ENCODE assay signal across 21 cellular contexts in genomic region chr18:58025205-58025604, GRCh38. TPM values are rescaled to one million over a fixed set of nuclear protein-coding genes. Genes with fewer than 3 reads are reported as not detected.
DNase-seq lines count a peak whose midpoint lies in the region; ATAC-seq, FAIRE-seq and TF ChIP-seq lines count a peak whose summit lies in the region.
"Had no signal": no experiment of that assay in that cellular context is flagged by ENCODE, and none has a peak within 500 bp of the region (broad histone marks: within the 10 kb centered on the region; RNA-seq: fewer than 3 reads in every experiment).

No MANE protein-coding gene starts in this region.

- H3K9me3 ChIP-seq in A549 (no peaks in the 10 kb centered on the region), IMR-90 (ENCODE audit: control insufficient read depth, insufficient read depth, low read length) (no peaks in the 10 kb centered on the region), hepatocyte (ENCODE audit: low read depth) (no peaks in the 10 kb centered on the region)
- H3K9me3 ChIP-seq: BE2C, Caco-2 had no signal

- no peak overlapping the region for H3K23ac ChIP-seq in IMR-90 (ENCODE audit: low read depth, low read length)

- H3K79me1 ChIP-seq in IMR-90 (ENCODE audit: low read depth in 1 of 2, low read length in 2 of 2) = no peaks in the 10 kb centered on the region

- H3K9me1 ChIP-seq in IMR-90 (ENCODE audit: insufficient read depth, low read length) = no peaks in the 10 kb centered on the region

- H3K36me3 ChIP-seq in IMR-90 (ENCODE audit: control insufficient read depth, insufficient read depth, low read length) = no peaks in the 10 kb centered on the region
- no peaks in the 10 kb centered on the region for H3K36me3 ChIP-seq in bronchial epithelial cell (ENCODE audit: control insufficient read depth, insufficient read depth, low read length)
- H3K36me3 ChIP-seq in hepatocyte (replicated peaks; ENCODE audit: insufficient read depth, low read depth) = no peaks in the 10 kb centered on the region
- H3K36me3 ChIP-seq: BE2C had no signal

- H2BK15ac ChIP-seq in IMR-90 (ENCODE audit: low read depth, low read length) = no peak overlapping the region

- H2AFZ ChIP-seq in IMR-90 (replicated peaks; ENCODE audit: low read length, poor library complexity) (no peak overlapping the region), hepatocyte (no peak overlapping the region)
- H2AFZ ChIP-seq: GM23248 had no signal

- H3K4me1 ChIP-seq in A549 (peaks cover under 1% of the 10 kb centered on the region; the same call in 2 of the 3 replicates), IMR-90 (ENCODE audit: control insufficient read depth, insufficient read depth, low read length) (no peaks in the 10 kb centered on the region), hepatocyte (ENCODE audit: insufficient read depth) (peaks cover 42% of the 10 kb centered on the region)
- H3K4me1 ChIP-seq: BE2C had no signal

- no peak overlapping the region for H4K5ac ChIP-seq in IMR-90 (ENCODE audit: low read depth, low read length)

- TF ChIP-seq POLR2A in A549 (IDR thresholded peaks at IDR 0.05; ENCODE audit: low read length) = no peak
- TF ChIP-seq POLR2A in IMR-90 (IDR thresholded peaks at IDR 0.05; ENCODE audit: low read depth, low read length) = no peak

- no peak overlapping the region for H3K4ac ChIP-seq in IMR-90 (ENCODE audit: low read depth, low read length)

- no peaks in the 10 kb centered on the region for H3K9me2 ChIP-seq in hepatocyte (replicated peaks; ENCODE audit: insufficient read depth)

- no peak overlapping the region for H2BK5ac ChIP-seq in IMR-90 (ENCODE audit: low read depth, low read length, poor library complexity, severe bottlenecking)

- CTCF ChIA-PET in A549 (lab: Yijun Ruan, JAX) (interaction anchor here (0.8 kb wide), 1 partner anchor 18 kb away, joined by 3 read pairs; the partner anchor contains the start of gene NEDD4L), IMR-90 (lab: Yijun Ruan, JAX) (interaction anchor here (0.5 to 1.9 kb wide), 2 partner anchors 18 to 290 kb away, joined by 4 to 6 read pairs; partner anchors contain the start of gene NEDD4L)

- H3K27me3 ChIP-seq in IMR-90 (ENCODE audit: control insufficient read depth, insufficient read depth, low read length) = peaks cover 20% of the 10 kb centered on the region
- H3K27me3 ChIP-seq in bronchial epithelial cell (ENCODE audit: control insufficient read depth, insufficient read depth, low read length) = no peaks in the 10 kb centered on the region
- H3K27me3 ChIP-seq in hepatocyte = no peaks in the 10 kb centered on the region
- H3K27me3 ChIP-seq: BE2C had no signal

- no peak for TF ChIP-seq RAD21 in A549 (conservative IDR thresholded peaks at IDR 0.05 in 1 of 2, IDR thresholded peaks at IDR 0.05 in 1 of 2)
- no peak for TF ChIP-seq RAD21 in IMR-90 (IDR thresholded peaks at IDR 0.05; ENCODE audit: low read length)

- no TSS peak for BruUV-seq in IMR-90 (replicated peaks; lab: Mats Ljungman, UMichigan)

- H3K9ac ChIP-seq in IMR-90 (ENCODE audit: low read depth, low read length) = no peak overlapping the region
- H3K9ac ChIP-seq: GM23248 had no signal

- TF ChIP-seq CTCF in A549 (IDR thresholded peaks at IDR 0.05) (no peak), IMR-90 (conservative IDR thresholded peaks at IDR 0.05; ENCODE audit: low read depth, low read length) (no peak), bronchial epithelial cell (IDR thresholded peaks at IDR 0.05; ENCODE audit: insufficient read depth, low read length, severe bottlenecking) (no peak), hepatocyte (IDR thresholded peaks at IDR 0.05; ENCODE audit: poor library complexity) (no peak)

- POLR2A ChIA-PET in A549 (lab: Yijun Ruan, JAX) = no interaction called here
- POLR2A ChIA-PET in IMR-90 (lab: Charles Lee; ENCODE audit: unreplicated experiment) = no interaction called here

- ATAC-seq in A549 (no peak), IMR-90 (ENCODE audit: low read depth) (no peak), GM19467 (IDR thresholded peaks at IDR 0.05; ENCODE audit: unreplicated experiment) (no peak), left colon (no peak), GM21526 (IDR thresholded peaks at IDR 0.05; ENCODE audit: low FRiP score, unreplicated experiment) (no peak)
- ATAC-seq: HCT116 had no signal

- H3K79me2 ChIP-seq in hepatocyte = no peaks in the 10 kb centered on the region

- no peak for TF ChIP-seq EP300 in A549 (IDR thresholded peaks at IDR 0.05)

- no peak overlapping the region for H3K14ac ChIP-seq in IMR-90 (replicated peaks; ENCODE audit: low read depth, low read length)

- H3K4me2 ChIP-seq in A549 = no peak overlapping the region
- no peak overlapping the region for H3K4me2 ChIP-seq in IMR-90 (ENCODE audit: low read depth, low read length)
- peak overlapping the region; percentile 0 for H3K4me2 ChIP-seq in hepatocyte

- no peak overlapping the region for H3K18ac ChIP-seq in IMR-90 (ENCODE audit: low read depth, low read length)

- H4K8ac ChIP-seq in IMR-90 (ENCODE audit: low read depth in 2 of 2, low read length in 2 of 2) = no peak overlapping the region

- no peak overlapping the region for H3K56ac ChIP-seq in IMR-90 (ENCODE audit: extremely low read depth, insufficient read depth, low read length)

- H4K91ac ChIP-seq in IMR-90 (ENCODE audit: insufficient read depth, low read depth, low read length) = no peak overlapping the region

- in situ Hi-C loops in IMR-90 (cut with MboI; ENCODE audit: low sequenced_read_pairs) = no loop called here

- no peak for FAIRE-seq in A549 (lab: Jason Lieb, UNC)
- FAIRE-seq in bronchial epithelial cell (lab: Jason Lieb, UNC) = peak; percentile 91
- FAIRE-seq: G401.6, GM12891, HTR-8/SVneo had no signal

- H2BK20ac ChIP-seq in IMR-90 (ENCODE audit: low read depth, low read length) = no peak overlapping the region

- intact Hi-C loops in IMR-90 (cut with micrococcal nuclease) = no loop called here
- intact Hi-C loops in left colon (cut with DNase I, micrococcal nuclease) = no loop called here

- dilution Hi-C loops in IMR-90 (cut with HindIII; ENCODE audit: low sequenced_read_pairs, unreplicated experiment) = no loop called here

- no peak overlapping the region for H2BK120ac ChIP-seq in IMR-90 (ENCODE audit: low read depth, low read length)

- 90% methylated on average over 7 of the region's 7 CpGs for WGBS in A549 (ENCODE audit: missing lambda C conversion rate)
- WGBS in IMR-90 (ENCODE audit: extremely low coverage in 2 of 2, insufficient read length in 1 of 2), 2 experiments = no CpG with 5 or more reads among the region's 7 CpGs
- WGBS in hepatocyte (ENCODE audit: low lambda C conversion rate, missing lambda C conversion rate) = 88% methylated on average over 7 of the region's 7 CpGs

- DNase-seq in A549 (ENCODE audit: low read depth in 1 of 2, low spot score in 1 of 2) = no peak
- DNase-seq in IMR-90 = no peak
- DNase-seq in bronchial epithelial cell (ENCODE audit: low read depth) = no peak
- no peak for DNase-seq in hepatocyte (ENCODE audit: low spot score)
- no peak for DNase-seq in COLO668 (lab: John Stamatoyannopoulos, UW; ENCODE audit: unreplicated experiment)
- no peak for DNase-seq in left colon
- DNase-seq: ACHN; BE2C; C1 segment of cervical spinal cord; Caco-2; CD4-positive, CD25-positive, alpha-beta regulatory T cell; CD8-positive, alpha-beta memory T cell; H7; HFFc6 had no signal

- H3K27ac ChIP-seq in A549 = no peak overlapping the region
- no peak overlapping the region for H3K27ac ChIP-seq in IMR-90 (ENCODE audit: insufficient read depth, low read length)
- H3K27ac ChIP-seq in hepatocyte = peak overlapping the region; percentile 53
- H3K27ac ChIP-seq: GM23248 had no signal

- H3K4me3 ChIP-seq in A549 (no peak overlapping the region), IMR-90 (ENCODE audit: insufficient read depth, low read depth, low read length) (no peak overlapping the region), bronchial epithelial cell (ENCODE audit: low read depth, low read length) (no peak overlapping the region), hepatocyte (no peak overlapping the region)
- H3K4me3 ChIP-seq: GM23248 had no signal

- no peak overlapping the region for H2AK9ac ChIP-seq in IMR-90 (replicated peaks; ENCODE audit: low read depth, low read length, poor library complexity)

- H2AK5ac ChIP-seq in IMR-90 (ENCODE audit: low read depth, low read length) = no peak overlapping the region

- H4K20me1 ChIP-seq in IMR-90 (ENCODE audit: insufficient read depth, low read length) = no peaks in the 10 kb centered on the region
- no peaks in the 10 kb centered on the region for H4K20me1 ChIP-seq in hepatocyte (ENCODE audit: insufficient read depth, poor library complexity, severe bottlenecking)

TF ChIP-seq in A549, 52 proteins besides CTCF, POLR2A, EP300 and RAD21:
- no peak for TF ChIP-seq HOXB13 (CRISPR knock-in tag; IDR thresholded peaks at IDR 0.05; ENCODE audit: low read depth)
- peak; percentile 7 to 21; a peak in 1 of 4 replicates for TF ChIP-seq CEBPB (IDR thresholded peaks at IDR 0.05)
TF ChIP-seq in A549: peak in this region for 1.

TF ChIP-seq in IMR-90, 13 proteins besides CTCF, POLR2A, EP300 and RAD21:
- TF ChIP-seq, protein P1, sequence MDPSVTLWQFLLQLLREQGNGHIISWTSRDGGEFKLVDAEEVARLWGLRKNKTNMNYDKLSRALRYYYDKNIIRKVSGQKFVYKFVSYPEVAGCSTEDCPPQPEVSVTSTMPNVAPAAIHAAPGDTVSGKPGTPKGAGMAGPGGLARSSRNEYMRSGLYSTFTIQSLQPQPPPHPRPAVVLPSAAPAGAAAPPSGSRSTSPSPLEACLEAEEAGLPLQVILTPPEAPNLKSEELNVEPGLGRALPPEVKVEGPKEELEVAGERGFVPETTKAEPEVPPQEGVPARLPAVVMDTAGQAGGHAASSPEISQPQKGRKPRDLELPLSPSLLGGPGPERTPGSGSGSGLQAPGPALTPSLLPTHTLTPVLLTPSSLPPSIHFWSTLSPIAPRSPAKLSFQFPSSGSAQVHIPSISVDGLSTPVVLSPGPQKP (IDR thresholded peaks at IDR 0.05; ENCODE audit: borderline replicate concordance, low read depth, low read length) = no peak
- TF ChIP-seq CEBPB (IDR thresholded peaks at IDR 0.05; ENCODE audit: low read depth, low read length) (peak; percentile 82), CHD1 (IDR thresholded peaks at IDR 0.05; ENCODE audit: low read depth, low read length) (no peak)

RNA-seq across cellular contexts. Expression of gene NEDD4L, which starts 18.8 kb away (rescaled TPM):
- polyA plus RNA-seq in A549 (2011; rRNA removed) (36.5 TPM in 2 replicates), A549 (2017; fragmentation: RNase III; extraction: RNeasy Plus Mini Kit Qiagen cat#74134 plus additional on column Dnase treatment) (18.0 to 22.6 TPM (median 21.7 TPM) in 3 replicates), IMR-90 (2012; rRNA removed) (10.8 and 10.9 TPM in 2 replicates), hepatocyte (104 and 122 TPM in 2 replicates)
- 24.0 and 26.7 TPM in 2 replicates for polyA plus RNA-seq in A549 (2012; cell fraction: cytosol; rRNA removed)
- 36.6 and 42.2 TPM in 2 replicates for polyA plus RNA-seq in A549 (2012; cell fraction: nucleus; rRNA removed)
- polyA minus RNA-seq in A549 (2011; rRNA and poly(A)+ RNA removed) = 42.8 and 47.3 TPM in 2 replicates
- total RNA-seq in IMR-90 (2012; rRNA removed) (10.0 and 12.8 TPM in 2 replicates), bronchial epithelial cell (11.3 and 14.2 TPM in 2 replicates), hepatocyte (139 and 140 TPM in 2 replicates), left colon (100 to 1,000 TPM; 176 to 332 TPM)
- 3.9 and 8.0 TPM in 2 replicates for polyA plus RNA-seq in IMR-90 (2012; cell fraction: cytosol; rRNA removed)
- 12.3 and 32.0 TPM in 2 replicates for polyA plus RNA-seq in IMR-90 (2012; cell fraction: nucleus; rRNA removed; ENCODE audit: low replicate concordance)
